ENCODE assay signal across 14 cellular contexts in the genomic region with DNA sequence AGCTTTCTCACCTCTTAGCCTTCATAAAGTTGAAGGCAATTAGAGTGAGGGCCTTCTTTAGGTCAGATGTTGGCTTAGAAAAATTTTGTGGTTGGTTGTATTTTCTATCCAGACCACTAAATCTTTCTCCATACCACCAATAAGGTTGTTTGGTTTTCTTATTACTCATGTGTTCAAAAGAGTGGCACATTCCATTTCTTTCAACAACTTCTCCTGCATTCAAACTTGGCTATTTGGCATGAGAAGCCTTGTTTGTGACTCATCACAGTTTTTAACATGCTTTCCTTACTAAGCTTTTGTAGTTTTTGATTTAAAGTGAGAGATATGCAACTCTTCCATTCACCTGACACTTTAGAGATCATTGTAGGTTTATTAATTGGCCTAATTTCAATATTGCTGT.
"Had no signal": no experiment of that assay in that cellular context is flagged by ENCODE, and none has a peak within 500 bp of the region (broad histone marks: within the 10 kb centered on the region; RNA-seq: fewer than 3 reads in every experiment).

No MANE protein-coding gene starts in this region.

- DNase-seq: activated CD4-positive, alpha-beta T cell treated with anti-CD3 and anti-CD28 coated beads, Interleukin-2, amount 50 U/mL, for 48 hours; activated CD8-positive, alpha-beta memory T cell treated with anti-CD3 and anti-CD28 coated beads, Interleukin-2, amount 10 ng/mL, durations not matched to agents 7 days and 5 days; activated naive CD4-positive, alpha-beta T cell treated with anti-CD3 and anti-CD28 coated beads, Interleukin-2, amount 10 ng/mL, durations not matched to agents 7 days and 5 days; activated T-cell treated with anti-CD3 and anti-CD28 coated beads, Interleukin-2, amount 50 U/mL, for 1 hour; body of pancreas; effector CD8-positive, alpha-beta T cell; hypothalamus; left ventricle myocardium superior; mesenchymal stem cell; naive thymus-derived CD8-positive, alpha-beta T cell; small intestine; upper lobe of left lung had no signal

- H3K4me3 ChIP-seq: body of pancreas, upper lobe of left lung had no signal

- H3K36me3 ChIP-seq: upper lobe of left lung had no signal

- H3K27me3 ChIP-seq: body of pancreas, upper lobe of left lung had no signal

- ATAC-seq: activated CD8-positive, alpha-beta memory T cell treated with anti-CD3 and anti-CD28 coated beads, Interleukin-2, amount 10 ng/mL, durations not matched to agents 7 days and 5 days; body of pancreas; left ventricle myocardium superior; naive thymus-derived CD8-positive, alpha-beta T cell had no signal

- H3K4me1 ChIP-seq: body of pancreas, parathyroid adenoma, upper lobe of left lung had no signal

- H3K27ac ChIP-seq: body of pancreas, epithelial cell of prostate, parathyroid adenoma, upper lobe of left lung had no signal

- H3K9me3 ChIP-seq: body of pancreas, upper lobe of left lung had no signal
